ENCODE assay signal across 35 cellular contexts in genomic region chr4:185467991-185468390, GRCh38. TPM values are rescaled to one million over a fixed set of nuclear protein-coding genes. Genes with fewer than 3 reads are reported as not detected.
"Had no signal": no experiment of that assay in that cellular context is flagged by ENCODE, and none has a peak within 500 bp of the region (broad histone marks: within the 10 kb centered on the region; RNA-seq: fewer than 3 reads in every experiment).

No MANE protein-coding gene starts in this region.

- H3K4me3 ChIP-seq: adrenal gland, ascending aorta, body of pancreas, breast epithelium, cardiac muscle cell had no signal

- H3K4me3 Mint-ChIP-seq: activated naive CD4-positive, alpha-beta T cell treated with anti-CD3 and anti-CD28 coated beads for 36 hours; activated naive CD4-positive, alpha-beta T cell treated with anti-CD3 and anti-CD28 coated beads, Interleukin-2, amount 10 ng/mL, durations not matched to agents 7 days and 5 days; activated naive CD4-positive, alpha-beta T cell treated with anti-CD3 and anti-CD28 coated beads, Interleukin-2, amount 50 U/mL, for 24 hours; activated naive CD8-positive, alpha-beta T cell; activated naive CD8-positive, alpha-beta T cell treated with anti-CD3 and anti-CD28 coated beads for 36 hours; activated naive CD8-positive, alpha-beta T cell treated with anti-CD3 and anti-CD28 coated beads, Interleukin-2, amount 10 ng/mL, durations not matched to agents 7 days and 5 days; activated naive CD8-positive, alpha-beta T cell treated with anti-CD3 and anti-CD28 coated beads, Interleukin-2, amount 50 U/mL, for 24 hours; activated T-cell treated with anti-CD3 and anti-CD28 coated beads, Interleukin-2, amount 50 U/mL, for 24 hours; activated T-cell treated with anti-CD3 and anti-CD28 coated beads, Interleukin-2, amount 50 U/mL, for 4 hours; activated T-cell treated with anti-CD3 and anti-CD28 coated beads, Interleukin-2, amount 50 U/mL, for 72 hours; activated T-helper 1 cell treated with anti-CD3 and anti-CD28 coated beads, Interleukin-12 subunit alpha, Interleukin-12 subunit beta, Interleukin-2, Interleukin-4 antibody, amounts not matched to agents 30 ng/mL and 10 ng/mL and 1 ng/mL, durations not matched to agents 14 hours and 24 hours and 36 hours; activated T-helper 17 cell treated with anti-CD3 and anti-CD28 coated beads, Interleukin-2, amount 50 U/mL, for 72 hours; central memory CD8-positive, alpha-beta T cell had no signal

- H3K9me3 Mint-ChIP-seq: activated naive CD4-positive, alpha-beta T cell treated with anti-CD3 and anti-CD28 coated beads for 36 hours; activated naive CD4-positive, alpha-beta T cell treated with anti-CD3 and anti-CD28 coated beads, Interleukin-2, amount 10 ng/mL, durations not matched to agents 7 days and 5 days; activated naive CD4-positive, alpha-beta T cell treated with anti-CD3 and anti-CD28 coated beads, Interleukin-2, amount 50 U/mL, for 24 hours; activated naive CD4-positive, alpha-beta T cell treated with anti-CD3 and anti-CD28 coated beads, Interleukin-2, amount 50 U/mL, for 72 hours; activated naive CD8-positive, alpha-beta T cell treated with anti-CD3 and anti-CD28 coated beads for 36 hours; activated naive CD8-positive, alpha-beta T cell treated with anti-CD3 and anti-CD28 coated beads, Interleukin-2, amount 10 ng/mL, durations not matched to agents 7 days and 5 days; activated naive CD8-positive, alpha-beta T cell treated with anti-CD3 and anti-CD28 coated beads, Interleukin-2, amount 50 U/mL, for 24 hours; activated T-cell treated with anti-CD3 and anti-CD28 coated beads, Interleukin-2, amount 50 U/mL, for 24 hours; activated T-cell treated with anti-CD3 and anti-CD28 coated beads, Interleukin-2, amount 50 U/mL, for 4 hours; activated T-cell treated with anti-CD3 and anti-CD28 coated beads, Interleukin-2, amount 50 U/mL, for 72 hours; activated T-helper 1 cell treated with anti-CD3 and anti-CD28 coated beads, Interleukin-12 subunit alpha, Interleukin-12 subunit beta, Interleukin-2, Interleukin-4 antibody, amounts not matched to agents 30 ng/mL and 10 ng/mL and 1 ng/mL, durations not matched to agents 14 hours and 24 hours and 36 hours; activated T-helper 17 cell treated with anti-CD3 and anti-CD28 coated beads, Interleukin-2, amount 50 U/mL, for 72 hours; activated T-helper 2 cell treated with anti-CD3 and anti-CD28 coated beads, Interferon-gamma antibody, Interleukin-2, Interleukin-4, amounts not matched to agents 10 μg/mL and 5 μg/mL and 100 μg/mL, durations not matched to agents 14 hours and 24 hours and 36 hours; central memory CD8-positive, alpha-beta T cell had no signal

- H3K36me3 ChIP-seq: adrenal gland, ascending aorta, brain microvascular endothelial cell, breast epithelium, cardiac muscle cell had no signal

- H3K9me3 ChIP-seq: adrenal gland, ascending aorta, body of pancreas, breast epithelium had no signal

- H3K27ac ChIP-seq: adrenal gland, ascending aorta, body of pancreas, brain microvascular endothelial cell, breast epithelium, cardiac muscle cell had no signal

- H3K27ac Mint-ChIP-seq: activated naive CD4-positive, alpha-beta T cell treated with anti-CD3 and anti-CD28 coated beads for 36 hours; activated naive CD4-positive, alpha-beta T cell treated with anti-CD3 and anti-CD28 coated beads, Interleukin-2, amount 10 ng/mL, durations not matched to agents 7 days and 5 days; activated naive CD4-positive, alpha-beta T cell treated with anti-CD3 and anti-CD28 coated beads, Interleukin-2, amount 50 U/mL, for 24 hours; activated naive CD4-positive, alpha-beta T cell treated with anti-CD3 and anti-CD28 coated beads, Interleukin-2, amount 50 U/mL, for 72 hours; activated naive CD8-positive, alpha-beta T cell; activated naive CD8-positive, alpha-beta T cell treated with anti-CD3 and anti-CD28 coated beads for 36 hours; activated naive CD8-positive, alpha-beta T cell treated with anti-CD3 and anti-CD28 coated beads, Interleukin-2, amount 10 ng/mL, durations not matched to agents 7 days and 5 days; activated naive CD8-positive, alpha-beta T cell treated with anti-CD3 and anti-CD28 coated beads, Interleukin-2, amount 50 U/mL, for 24 hours; activated T-cell treated with anti-CD3 and anti-CD28 coated beads, Interleukin-2, amount 50 U/mL, for 24 hours; activated T-cell treated with anti-CD3 and anti-CD28 coated beads, Interleukin-2, amount 50 U/mL, for 72 hours; activated T-helper 1 cell treated with anti-CD3 and anti-CD28 coated beads, Interleukin-12 subunit alpha, Interleukin-12 subunit beta, Interleukin-2, Interleukin-4 antibody, amounts not matched to agents 30 ng/mL and 10 ng/mL and 1 ng/mL, durations not matched to agents 14 hours and 24 hours and 36 hours; activated T-helper 17 cell treated with anti-CD3 and anti-CD28 coated beads, Interleukin-2, amount 50 U/mL, for 72 hours; activated T-helper 2 cell treated with anti-CD3 and anti-CD28 coated beads, Interferon-gamma antibody, Interleukin-2, Interleukin-4, amounts not matched to agents 10 μg/mL and 5 μg/mL and 100 μg/mL, durations not matched to agents 14 hours and 24 hours and 36 hours; brain had no signal

- DNase-seq: activated effector memory CD4-positive, alpha-beta T cell treated with anti-CD3 and anti-CD28 coated beads, Interleukin-2, amount 50 U/mL, for 16 hours; activated effector memory CD4-positive, alpha-beta T cell treated with Interleukin-2 at 50 U/mL for 16 hours; activated gamma-delta T cell; activated gamma-delta T cell treated with Interleukin-2 at 50 U/mL for 16 hours; activated naive CD4-positive, alpha-beta T cell; activated naive CD4-positive, alpha-beta T cell treated with anti-CD3 and anti-CD28 coated beads for 36 hours; activated naive CD4-positive, alpha-beta T cell treated with anti-CD3 and anti-CD28 coated beads, Interleukin-2, amount 10 ng/mL, durations not matched to agents 7 days and 5 days; activated naive CD4-positive, alpha-beta T cell treated with anti-CD3 and anti-CD28 coated beads, Interleukin-2, amount 50 U/mL, for 16 hours; activated naive CD4-positive, alpha-beta T cell treated with Interleukin-2 at 50 U/mL for 16 hours; activated naive CD8-positive, alpha-beta T cell treated with anti-CD3 and anti-CD28 coated beads for 36 hours; activated naive CD8-positive, alpha-beta T cell treated with anti-CD3 and anti-CD28 coated beads, Interleukin-2, amount 10 ng/mL, durations not matched to agents 7 days and 5 days; activated naive CD8-positive, alpha-beta T cell treated with anti-CD3 and anti-CD28 coated beads, Interleukin-2, amount 50 U/mL, for 24 hours; activated T-cell treated with anti-CD3 and anti-CD28 coated beads, Interleukin-2, amount 50 U/mL, for 24 hours; activated T-cell treated with anti-CD3 and anti-CD28 coated beads, Interleukin-2, amount 50 U/mL, for 4 hours; activated T-cell treated with anti-CD3 and anti-CD28 coated beads, Interleukin-2, amount 50 U/mL, for 48 hours; activated T-cell treated with anti-CD3 and anti-CD28 coated beads, Interleukin-2, amount 50 U/mL, for 72 hours; adrenal gland; amniotic stem cell; amygdala; aorta; body of pancreas; brain microvascular endothelial cell; central memory CD4-positive, alpha-beta T cell; cerebellar nuclear complex had no signal

- H3K27me3 Mint-ChIP-seq: activated naive CD4-positive, alpha-beta T cell treated with anti-CD3 and anti-CD28 coated beads, Interleukin-2, amount 50 U/mL, for 24 hours; activated naive CD8-positive, alpha-beta T cell; activated T-helper 17 cell treated with anti-CD3 and anti-CD28 coated beads, Interleukin-2, amount 50 U/mL, for 72 hours; central memory CD8-positive, alpha-beta T cell had no signal

- H3K4me1 ChIP-seq: breast epithelium had no signal

- ATAC-seq: activated naive CD4-positive, alpha-beta T cell treated with anti-CD3 and anti-CD28 coated beads, Interleukin-2, amount 50 U/mL, for 72 hours; activated naive CD8-positive, alpha-beta T cell treated with anti-CD3 and anti-CD28 coated beads, Interleukin-2, amount 50 U/mL, for 24 hours; activated T-cell treated with anti-CD3 and anti-CD28 coated beads, Interleukin-2, amount 50 U/mL, for 4 hours; activated T-cell treated with anti-CD3 and anti-CD28 coated beads, Interleukin-2, amount 50 U/mL, for 72 hours; activated T-helper 17 cell treated with anti-CD3 and anti-CD28 coated beads, Interleukin-2, amount 50 U/mL, for 72 hours; body of pancreas had no signal

- H3K36me3 Mint-ChIP-seq: activated naive CD4-positive, alpha-beta T cell treated with anti-CD3 and anti-CD28 coated beads, Interleukin-2, amount 10 ng/mL, durations not matched to agents 7 days and 5 days; activated naive CD4-positive, alpha-beta T cell treated with anti-CD3 and anti-CD28 coated beads, Interleukin-2, amount 50 U/mL, for 24 hours; activated naive CD4-positive, alpha-beta T cell treated with anti-CD3 and anti-CD28 coated beads, Interleukin-2, amount 50 U/mL, for 72 hours; activated naive CD8-positive, alpha-beta T cell; activated naive CD8-positive, alpha-beta T cell treated with anti-CD3 and anti-CD28 coated beads for 36 hours; activated naive CD8-positive, alpha-beta T cell treated with anti-CD3 and anti-CD28 coated beads, Interleukin-2, amount 10 ng/mL, durations not matched to agents 7 days and 5 days; brain had no signal

- H3K27me3 ChIP-seq: adrenal gland, ascending aorta, body of pancreas, breast epithelium had no signal

RNA-seq across cellular contexts. Expression of gene CCDC110, which starts 3.5 kb away (rescaled TPM):
- total RNA-seq: activated T-cell treated with anti-CD3 and anti-CD28 coated beads, Interleukin-2, amount 50 U/mL, for 4 hours; activated T-helper 1 cell treated with anti-CD3 and anti-CD28 coated beads, Interleukin-12 subunit alpha, Interleukin-12 subunit beta, Interleukin-2, Interleukin-4 antibody, amounts not matched to agents 30 ng/mL and 10 ng/mL and 1 ng/mL, durations not matched to agents 14 hours and 24 hours and 36 hours; activated T-helper 2 cell treated with anti-CD3 and anti-CD28 coated beads, Interferon-gamma antibody, Interleukin-2, Interleukin-4, amounts not matched to agents 10 μg/mL and 5 μg/mL and 100 μg/mL, durations not matched to agents 14 hours and 24 hours and 36 hours; ascending aorta had no signal
- polyA plus RNA-seq: cardiac muscle cell had no signal
